8 cellular contexts compared by ENCODE assay signal in genomic region chr22:32050678-32051515, GRCh38. TPM values are rescaled to one million over a fixed set of nuclear protein-coding genes. Genes with fewer than 3 reads are reported as not detected.
DNase-seq lines count a peak whose midpoint lies in the region; ATAC-seq and TF ChIP-seq lines count a peak whose summit lies in the region.

No MANE protein-coding gene starts in this region.

- H3K36me3 Mint-ChIP-seq in osteocyte (ENCODE audit: unreplicated experiment), result no peaks in the 10 kb centered on the region

- DNase-seq in GM13977 (ENCODE audit: low spot score) (peak; percentile 54), NCI-H2107 (lab: John Stamatoyannopoulos, UW) (peak; percentile 56), fibroblast of the conjunctiva (ENCODE audit: low read depth) (peak; percentile 76), osteocyte (ENCODE audit: extremely low spot score, unreplicated experiment) (no peak)
- DNase-seq in activated CD8-positive, alpha-beta memory T cell treated with anti-CD3 and anti-CD28 coated beads, Interleukin-2, amount 50 U/mL, for 1 hour (ENCODE audit: extremely low read depth), result peak; percentile 4
- DNase-seq in stimulated activated CD4-positive, alpha-beta T cell treated with anti-CD3 and anti-CD28 coated beads, Interleukin-15, amount 100 ng/mL, for 48 hours (ENCODE audit: low read depth in 2 of 2), result peak; percentile 66 to 70

- TF ChIP-seq CTCF in GM13977 (IDR thresholded peaks at IDR 0.05; ENCODE audit: extremely low read depth, insufficient read depth, missing control alignments), result no peak
- no peak for TF ChIP-seq CTCF in osteocyte (IDR thresholded peaks at IDR 0.05)

- no peak overlapping the region for H3K4me3 Mint-ChIP-seq in osteocyte (ENCODE audit: unreplicated experiment)

- peaks cover 17% of the 10 kb centered on the region for H3K27me3 Mint-ChIP-seq in osteocyte (ENCODE audit: unreplicated experiment)

- no peaks in the 10 kb centered on the region for H3K9me3 Mint-ChIP-seq in osteocyte (ENCODE audit: unreplicated experiment)

- in situ Hi-C loops in GM13977 (cut with MboI; ENCODE audit: low pct_unique_long_range_greater_than_20kb, low sequenced_read_pairs, unreplicated experiment), result no loop called here

- ATAC-seq in HG03196 (IDR thresholded peaks at IDR 0.05; ENCODE audit: unreplicated experiment), result no peak
- ATAC-seq in HG03039 (IDR thresholded peaks at IDR 0.05; ENCODE audit: unreplicated experiment), result no peak

- H3K4me1 Mint-ChIP-seq in osteocyte (ENCODE audit: unreplicated experiment), result peaks cover 3% of the 10 kb centered on the region

- no peak overlapping the region for H3K27ac Mint-ChIP-seq in osteocyte (ENCODE audit: unreplicated experiment)

RNA-seq across cellular contexts. Expression of gene SLC5A1, which starts 7.8 kb away (rescaled TPM):
- total RNA-seq in osteocyte, result not detected in 2 replicates
